Comparison of ENCODE assay signal across 16 cellular contexts in genomic region chr7:90715067-90715466, GRCh38.
DNase-seq lines count a peak whose midpoint lies in the region; ATAC-seq and TF ChIP-seq lines count a peak whose summit lies in the region.
"Had no signal": no experiment of that assay in that cellular context is flagged by ENCODE, and none has a peak within 500 bp of the region (broad histone marks: within the 10 kb centered on the region; RNA-seq: fewer than 3 reads in every experiment).

No MANE protein-coding gene starts in this region.

- no peaks in the 10 kb centered on the region for H3K9me3 ChIP-seq in prostate gland
- H3K9me3 ChIP-seq: BE2C, gastrocnemius medialis, right atrium auricular region had no signal

- no peaks in the 10 kb centered on the region for H3K27me3 ChIP-seq in prostate gland (replicated peaks; ENCODE audit: insufficient read depth)
- H3K27me3 ChIP-seq: BE2C, gastrocnemius medialis, right atrium auricular region had no signal

- 90% methylated on average over 2 of the region's 2 CpGs for WGBS in prostate gland

- H3K27ac ChIP-seq in prostate gland, result no peak overlapping the region
- H3K27ac ChIP-seq: gastrocnemius medialis had no signal

- H3K36me3 ChIP-seq in prostate gland, result no peaks in the 10 kb centered on the region
- H3K36me3 ChIP-seq: BE2C, gastrocnemius medialis, right atrium auricular region had no signal

- TF ChIP-seq CTCF in prostate gland (IDR thresholded peaks at IDR 0.05), result no peak

- DNase-seq in RPMI8226 (peak; percentile 53), DMS53 treated with DMSO at 0.1 percent for 48 hours (lab: John Stamatoyannopoulos, UW; ENCODE audit: unreplicated experiment) (no peak), prostate gland (ENCODE audit: low spot score) (no peak), NCI-H2171 treated with DMSO at 0.1 percent for 48 hours (lab: John Stamatoyannopoulos, UW) (no peak), DMS79 treated with DMSO at 0.1 percent for 48 hours (lab: John Stamatoyannopoulos, UW) (no peak)
- DNase-seq: activated CD4-positive, alpha-beta T cell treated with anti-CD3 and anti-CD28 coated beads, Interleukin-2, amount 10 ng/mL, durations not matched to agents 7 days and 5 days; BE2C; effector CD8-positive, alpha-beta T cell; gastrocnemius medialis; NCI-H2081 treated with DMSO at 0.1 percent for 48 hours; T-helper 17 cell had no signal

- ATAC-seq in GM18502 (IDR thresholded peaks at IDR 0.05; ENCODE audit: poor library complexity, unreplicated experiment), result peak; percentile 72
- peak; percentile 52 for ATAC-seq in GM21367 (IDR thresholded peaks at IDR 0.05; ENCODE audit: unreplicated experiment)
- ATAC-seq in HG03025 (IDR thresholded peaks at IDR 0.05; ENCODE audit: low FRiP score, unreplicated experiment), result peak; percentile 69
- ATAC-seq: gastrocnemius medialis, K562, T-helper 17 cell had no signal

- intact Hi-C loops in prostate gland (cut with DNase I), result no loop called here

- H3K4me3 ChIP-seq in prostate gland, result no peak overlapping the region
- H3K4me3 ChIP-seq: gastrocnemius medialis, K562, right atrium auricular region had no signal

- TF ChIP-seq POLR2A in prostate gland (IDR thresholded peaks at IDR 0.05), result no peak

- H3K4me1 ChIP-seq in prostate gland (replicated peaks), result no peaks in the 10 kb centered on the region
- H3K4me1 ChIP-seq: BE2C had no signal
